Comparison of ENCODE assay signal across 8 cellular contexts in the genomic region with DNA sequence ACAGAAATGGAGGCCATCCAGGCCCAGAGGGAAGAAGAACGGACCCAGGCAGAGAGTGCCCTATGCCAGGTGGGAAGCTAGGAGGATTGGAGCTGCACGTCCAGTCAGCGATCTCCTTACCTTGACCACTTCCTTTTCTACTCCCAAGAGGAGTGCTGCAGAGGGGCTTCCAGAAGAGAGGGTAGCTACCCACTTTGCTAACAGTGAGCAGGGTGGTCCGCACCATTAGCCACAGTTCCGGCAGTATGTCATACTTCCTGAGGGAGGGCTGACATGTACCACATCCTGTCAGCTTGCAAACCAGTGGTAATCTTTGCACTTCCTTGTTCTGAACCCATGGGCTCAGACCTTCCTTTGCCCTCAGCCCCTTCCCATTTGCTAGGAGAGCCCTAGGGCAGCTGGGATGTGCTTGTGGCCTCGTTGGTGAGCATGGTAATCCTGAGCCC.
DNase-seq lines count a peak whose midpoint lies in the region; ATAC-seq lines count a peak whose summit lies in the region.

No MANE protein-coding gene starts in this region.

- peak; percentile 97 for ATAC-seq in GM18868 (IDR thresholded peaks at IDR 0.05; ENCODE audit: unreplicated experiment)
- peak; percentile 88 for ATAC-seq in HG03039 (IDR thresholded peaks at IDR 0.05; ENCODE audit: unreplicated experiment)

- DNase-seq in T-helper 22 cell (ENCODE audit: low read depth) (peak; percentile 49), AG20443 (ENCODE audit: low spot score) (no peak), glomerular visceral epithelial cell (ENCODE audit: extremely low spot score) (no peak), NCI-H2171 treated with DMSO at 0.1 percent for 48 hours (lab: John Stamatoyannopoulos, UW) (no peak)
- DNase-seq in central memory CD4-positive, alpha-beta T cell = peak; percentile 75
- peak; percentile 14 to 39 for DNase-seq in stimulated activated CD4-positive, alpha-beta T cell treated with anti-CD3 and anti-CD28 coated beads, Interleukin-15, amount 100 ng/mL, for 1 hour (ENCODE audit: low read depth in 1 of 2, low spot score in 1 of 2)

Comparison
In these comparisons a context has a peak if more than half of its experiments do, and no peak if none do; other contexts are left out.
1. DNase-seq: peak in T-helper 22 cell (single experiment), central memory CD4-positive, alpha-beta T cell (single experiment) and stimulated activated CD4-positive, alpha-beta T cell treated with anti-CD3 and anti-CD28 coated beads, Interleukin-15, amount 100 ng/mL, for 1 hour (2 of 2); none in AG20443 (single experiment), glomerular visceral epithelial cell (single experiment) and NCI-H2171 treated with DMSO at 0.1 percent for 48 hours (single experiment).